In the genomic region with DNA sequence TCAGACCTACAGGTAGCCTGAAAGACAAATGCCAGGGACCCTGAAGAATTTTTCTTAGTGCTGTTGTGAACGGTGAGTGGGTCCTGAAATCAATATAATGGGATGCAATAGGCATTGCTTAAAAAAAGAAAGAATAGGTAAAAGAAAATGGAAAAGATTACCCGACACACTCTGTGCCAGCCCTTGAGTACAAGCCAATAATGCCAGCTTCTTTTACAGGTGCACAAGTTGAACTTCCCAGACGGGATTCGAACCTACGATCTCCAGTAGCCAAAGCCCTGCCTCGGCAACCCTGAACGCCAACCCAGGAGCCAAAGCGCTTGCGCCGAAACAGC, we compare ENCODE assay signal across 8 cellular contexts. TPM values are rescaled to one million over a fixed set of nuclear protein-coding genes. Genes with fewer than 3 reads are reported as not detected.
DNase-seq lines count a peak whose midpoint lies in the region; ATAC-seq, FAIRE-seq and TF ChIP-seq lines count a peak whose summit lies in the region.

No MANE protein-coding gene starts in this region.

- intact Hi-C loops in A673 (cut with micrococcal nuclease; ENCODE audit: unreplicated experiment) (no loop called here), K562 (cut with micrococcal nuclease) (loop anchor here (2.0 to 5.0 kb wide), 2 partner anchors 35 to 58 kb away; no protein-coding TSS in a partner anchor)

- POLR2A ChIA-PET in A673 (lab: Charles Lee; ENCODE audit: low non-redundant PET), result no interaction called here
- POLR2A ChIA-PET in K562 (lab: Yijun Ruan, JAX), result interaction anchor here (0.7 to 1.4 kb wide), 10 partner anchors 9 to 162 kb away, joined by 3 to 5 read pairs (median 3); a partner anchor contains a TSS

- H3K36me3 ChIP-seq in A673 (ENCODE audit: insufficient read depth, low read length, poor library complexity, severe bottlenecking), result no peaks in the 10 kb centered on the region
- no peaks in the 10 kb centered on the region for H3K36me3 ChIP-seq in K562 (ENCODE audit: control insufficient read depth, insufficient read depth, low read length)
- no peaks in the 10 kb centered on the region for H3K36me3 ChIP-seq in mucosa of stomach (ENCODE audit: control insufficient read depth, insufficient read depth, low read length)

- CTCF ChIA-PET in A673 (lab: Charles Lee) (no interaction called here), K562 (lab: Yijun Ruan, JAX; ENCODE audit: low intra/inter-chr PET ratio) (no interaction called here)

- H3K9me3 ChIP-seq in A673 (ENCODE audit: low read depth, low read length, poor library complexity, severe bottlenecking) (no peaks in the 10 kb centered on the region), K562 (replicated peaks; ENCODE audit: control insufficient read depth, insufficient read depth, low read depth, low read length) (no peaks in the 10 kb centered on the region), mucosa of stomach (ENCODE audit: control insufficient read depth, low read length) (no peaks in the 10 kb centered on the region)

- H4K20me1 ChIP-seq in K562 (replicated peaks; ENCODE audit: control insufficient read depth, insufficient read depth, low read length), result no peaks in the 10 kb centered on the region

- H3K36me3 Mint-ChIP-seq in HFFc6 (ENCODE audit: low read depth), result no peaks in the 10 kb centered on the region

- H2AFZ ChIP-seq in K562 (ENCODE audit: low read depth, low read length), result peak overlapping the region; percentile 75

- H3K27me3 ChIP-seq in A673 (replicated peaks; ENCODE audit: insufficient read depth, low read depth, low read length, poor library complexity) (no peaks in the 10 kb centered on the region), K562 (ENCODE audit: control insufficient read depth in 2 of 2, insufficient read depth in 2 of 2, low read length in 2 of 2) (no peaks in the 10 kb centered on the region), mucosa of stomach (ENCODE audit: control insufficient read depth, insufficient read depth, low read length) (no peaks in the 10 kb centered on the region)

- H3K27me3 Mint-ChIP-seq in HFFc6 (ENCODE audit: insufficient read depth), result no peaks in the 10 kb centered on the region

- in situ Hi-C loops in K562 (cut with MboI), result no loop called here

- peak overlapping the region; percentile 82 for H3K4me2 ChIP-seq in K562 (ENCODE audit: insufficient read depth, low read length)

- DNase-seq in A673 (ENCODE audit: low spot score) (no peak), HFFc6 (no peak), K562 (ENCODE audit: extremely low read depth in 1 of 4, low spot score in 3 of 4) (no peak), dedifferentiated amniotic fluid mesenchymal stem cell (ENCODE audit: extremely low spot score) (no peak)
- DNase-seq in stimulated activated CD8-positive, alpha-beta memory T cell treated with anti-CD3 and anti-CD28 coated beads, Interleukin-4, amount 100 ng/mL, for 48 hours, result no peak

- H3K9me1 ChIP-seq in K562 (ENCODE audit: control insufficient read depth, insufficient read depth, low read length), result no peaks in the 10 kb centered on the region

- WGBS in K562 (ENCODE audit: insufficient coverage, low coverage, missing lambda C conversion rate), result 14% methylated on average over 7 of the region's 10 CpGs

- H3K4me1 Mint-ChIP-seq in HFFc6 (ENCODE audit: low read depth), result peaks cover 18% of the 10 kb centered on the region

- peak overlapping the region; percentile 53 for H3K4me3 ChIP-seq in A673 (ENCODE audit: low read depth, low read length, poor library complexity, severe bottlenecking)
- peak overlapping the region; percentile 58 for H3K4me3 ChIP-seq in K562
- no peak overlapping the region for H3K4me3 ChIP-seq in mucosa of stomach (ENCODE audit: low read length)

- peak overlapping the region; percentile 92 for H3K4me3 Mint-ChIP-seq in HFFc6

- TF ChIP-seq CTCF in A673 (conservative IDR thresholded peaks at IDR 0.05; ENCODE audit: low read depth, low read length) (no peak), HFFc6 (IDR thresholded peaks at IDR 0.05) (no peak), K562 (IDR thresholded peaks at IDR 0.05 in 2 of 3, conservative IDR thresholded peaks at IDR 0.05 in 1 of 3; ENCODE audit: insufficient read depth in 2 of 3, low read depth in 1 of 3, low read length in 3 of 3) (no peak)

- no peak for TF ChIP-seq RAD21 in K562 (CRISPR knock-in tag; conservative IDR thresholded peaks at IDR 0.05 in 1 of 2, IDR thresholded peaks at IDR 0.05 in 1 of 2)

- no peaks in the 10 kb centered on the region for H3K4me1 ChIP-seq in A673 (ENCODE audit: insufficient read depth, low read length, poor library complexity, severe bottlenecking)
- peaks cover 7 to 19% of the 10 kb centered on the region in 2 experiments; a peak in 4 of 5 replicates for H3K4me1 ChIP-seq in K562 (replicated peaks in 1 of 2; ENCODE audit: control insufficient read depth in 2 of 2, insufficient read depth in 2 of 2, low read length in 2 of 2)
- peaks cover 8% of the 10 kb centered on the region for H3K4me1 ChIP-seq in mucosa of stomach (ENCODE audit: control insufficient read depth, insufficient read depth, low read length)

- no peak for FAIRE-seq in K562 (lab: Jason Lieb, UNC)

- ATAC-seq in K562, result no peak
- ATAC-seq in GM18907 (IDR thresholded peaks at IDR 0.05; ENCODE audit: unreplicated experiment), result no peak
- ATAC-seq in GM19455 (IDR thresholded peaks at IDR 0.05; ENCODE audit: unreplicated experiment), result no peak

- no peaks in the 10 kb centered on the region for H3K9me3 Mint-ChIP-seq in HFFc6

- TSS peak; percentile 72 for BruUV-seq in A673 (replicated peaks; lab: Mats Ljungman, UMichigan)
- BruUV-seq in K562 (replicated peaks; lab: Mats Ljungman, UMichigan), result no TSS peak

- peaks cover 19% of the 10 kb centered on the region for H3K79me2 ChIP-seq in K562 (ENCODE audit: control insufficient read depth, insufficient read depth, low read length)

- H3K9ac ChIP-seq in K562 (ENCODE audit: insufficient read depth in 1 of 2, low read depth in 2 of 2, low read length in 2 of 2) (peak overlapping the region; percentile 31 to 47; a peak in 3 of 4 replicates), mucosa of stomach (ENCODE audit: low read length) (peak overlapping the region; percentile 15)

- no peak for TF ChIP-seq POLR2A in K562 (conservative IDR thresholded peaks at IDR 0.05)

- H3K27ac Mint-ChIP-seq in HFFc6, result peak overlapping the region; percentile 94

- H3K27ac ChIP-seq in A673 (ENCODE audit: low read depth, low read length, poor library complexity, severe bottlenecking) (no peak overlapping the region), K562 (ENCODE audit: extremely low read depth, low read depth, low read length) (peak overlapping the region; percentile 43; the same call in 2 of the 3 replicates)

- no peak for TF ChIP-seq EP300 in K562 (IDR thresholded peaks at IDR 0.05; ENCODE audit: low read length)

RNA-seq across cellular contexts. Expression of a gene that starts 24.7 kb away (rescaled TPM):
- not detected in 2 replicates for total RNA-seq in A673 (2021)
- total RNA-seq in HFFc6 (2021; fragmentation: NEBNext Ultra II Directional; extraction: Animal tissue kit (Norgen Biotek cat#: 25700)), result not detected
- total RNA-seq in K562 (2011; cell fraction: chromatin; rRNA removed; ENCODE audit: low replicate concordance), result not detected in 2 replicates
- not detected in 2 replicates for total RNA-seq in K562 (2011; cell fraction: nucleolus; rRNA removed)
- not detected in 2 replicates for total RNA-seq in K562 (2011; cell fraction: nucleoplasm; rRNA removed)
- 0.27 and 1.1 TPM in 2 replicates for total RNA-seq in K562 (2014; rRNA removed)
- 1.5 and 1.7 TPM in 2 replicates for total RNA-seq in K562 (2014; rRNA removed; fragmentation: Illumina TruSeq; extraction: Trizol)
- total RNA-seq in K562 (2015; rRNA removed; fragmentation: Illumina TruSeq; extraction: Trizol), result 1.7 and 2.2 TPM in 2 replicates
- 1.4 and 1.9 TPM in 2 replicates for total RNA-seq in K562 (2021)
- polyA plus RNA-seq in K562 (2011; rRNA removed), result 3.4 and 4.3 TPM in 2 replicates
- polyA plus RNA-seq in K562 (2011; cell fraction: cytosol; rRNA removed), result 4.0 and 5.8 TPM in 2 replicates
- 0.81 and 0.94 TPM in 2 replicates for polyA plus RNA-seq in K562 (2011; cell fraction: nucleus; rRNA removed)
- 1.1 and 2.9 TPM in 2 replicates for polyA plus RNA-seq in K562 (2012)
- polyA plus RNA-seq in K562 (2014; fragmentation: Illumina TruSeq; extraction: Trizol), result 2.2 and 3.1 TPM in 2 replicates
- 1 to 10 TPM; 3.8 to 4.4 TPM for polyA plus RNA-seq in K562 (2014; fragmentation: Nextera tagmentation; extraction: Ambion mirVana)
- 2.0 and 3.2 TPM in 2 replicates for polyA plus RNA-seq in K562 (2014; rRNA removed)
- 0.88 and 1.2 TPM in 2 replicates for polyA minus RNA-seq in K562 (2011; rRNA and poly(A)+ RNA removed)
- not detected in 2 replicates for polyA minus RNA-seq in K562 (2011; cell fraction: cytosol; rRNA and poly(A)+ RNA removed)
- polyA minus RNA-seq in K562 (2011; cell fraction: nucleus; rRNA and poly(A)+ RNA removed), result not detected in 2 replicates

RNA-seq across cellular contexts. Expression of a gene that starts 40.3 kb away (rescaled TPM):
- 29.4 and 29.9 TPM in 2 replicates for total RNA-seq in A673 (2021)
- total RNA-seq in HFFc6 (2021; fragmentation: NEBNext Ultra II Directional; extraction: Animal tissue kit (Norgen Biotek cat#: 25700)), result 10 to 100 TPM in 4 of 6 experiments, 1 to 10 TPM in 2; 6.9 to 12.0 (median 11.4) TPM
- 9.5 and 28.8 TPM in 2 replicates for total RNA-seq in K562 (2011; cell fraction: chromatin; rRNA removed; ENCODE audit: low replicate concordance)
- total RNA-seq in K562 (2011; cell fraction: nucleolus; rRNA removed), result 29.4 and 31.5 TPM in 2 replicates
- 20.1 and 21.3 TPM in 2 replicates for total RNA-seq in K562 (2011; cell fraction: nucleoplasm; rRNA removed)
- 21.7 and 29.1 TPM in 2 replicates for total RNA-seq in K562 (2014; rRNA removed)
- total RNA-seq in K562 (2014; rRNA removed; fragmentation: Illumina TruSeq; extraction: Trizol), result 11.5 and 13.1 TPM in 2 replicates
- 17.9 and 19.0 TPM in 2 replicates for total RNA-seq in K562 (2015; rRNA removed; fragmentation: Illumina TruSeq; extraction: Trizol)
- 31.9 and 34.7 TPM in 2 replicates for total RNA-seq in K562 (2021)
- 13.8 and 26.0 TPM in 2 replicates for polyA plus RNA-seq in K562 (2011; rRNA removed)
- 23.8 and 37.0 TPM in 2 replicates for polyA plus RNA-seq in K562 (2011; cell fraction: cytosol; rRNA removed)
- 38.1 and 50.4 TPM in 2 replicates for polyA plus RNA-seq in K562 (2011; cell fraction: nucleus; rRNA removed)
- 26.5 and 33.6 TPM in 2 replicates for polyA plus RNA-seq in K562 (2012)
- polyA plus RNA-seq in K562 (2014; fragmentation: Illumina TruSeq; extraction: Trizol), result 32.1 and 33.5 TPM in 2 replicates
- 1 to 10 TPM; 4.7 to 6.5 TPM for polyA plus RNA-seq in K562 (2014; fragmentation: Nextera tagmentation; extraction: Ambion mirVana)
- polyA plus RNA-seq in K562 (2014; rRNA removed), result 19.0 and 19.4 TPM in 2 replicates
- polyA minus RNA-seq in K562 (2011; rRNA and poly(A)+ RNA removed), result 16.9 and 18.2 TPM in 2 replicates
- 18.5 and 20.0 TPM in 2 replicates for polyA minus RNA-seq in K562 (2011; cell fraction: cytosol; rRNA and poly(A)+ RNA removed)
- 15.3 and 17.7 TPM in 2 replicates for polyA minus RNA-seq in K562 (2011; cell fraction: nucleus; rRNA and poly(A)+ RNA removed)

RNA-seq across cellular contexts. Expression of a gene that starts 49.5 kb away (rescaled TPM):
- total RNA-seq in A673 (2021) (not detected in 2 replicates), K562 (2014; rRNA removed) (205 and 244 TPM in 2 replicates), K562 (2014; rRNA removed; fragmentation: Illumina TruSeq; extraction: Trizol) (45.4 and 62.0 TPM in 2 replicates), K562 (2015; rRNA removed; fragmentation: Illumina TruSeq; extraction: Trizol) (115 and 116 TPM in 2 replicates), K562 (2021) (291 and 297 TPM in 2 replicates)
- not detected for total RNA-seq in HFFc6 (2021; fragmentation: NEBNext Ultra II Directional; extraction: Animal tissue kit (Norgen Biotek cat#: 25700))
- 40.7 and 118 TPM in 2 replicates for total RNA-seq in K562 (2011; cell fraction: chromatin; rRNA removed; ENCODE audit: low replicate concordance)
- total RNA-seq in K562 (2011; cell fraction: nucleolus; rRNA removed), result 98.8 and 99.1 TPM in 2 replicates
- 82.1 and 86.1 TPM in 2 replicates for total RNA-seq in K562 (2011; cell fraction: nucleoplasm; rRNA removed)
- polyA plus RNA-seq in K562 (2011; rRNA removed) (74.3 and 167 TPM in 2 replicates), K562 (2014; fragmentation: Illumina TruSeq; extraction: Trizol) (273 and 284 TPM in 2 replicates), K562 (2014; fragmentation: Nextera tagmentation; extraction: Ambion mirVana) (10 to 100 TPM; 11.9 to 97.4 TPM), K562 (2014; rRNA removed) (206 and 246 TPM in 2 replicates)
- 184 and 365 TPM in 2 replicates for polyA plus RNA-seq in K562 (2011; cell fraction: cytosol; rRNA removed)
- polyA plus RNA-seq in K562 (2011; cell fraction: nucleus; rRNA removed), result 174 and 282 TPM in 2 replicates
- 160 and 227 TPM in 2 replicates for polyA plus RNA-seq in K562 (2012)
- 39.3 and 48.9 TPM in 2 replicates for polyA minus RNA-seq in K562 (2011; rRNA and poly(A)+ RNA removed)
- 148 and 160 TPM in 2 replicates for polyA minus RNA-seq in K562 (2011; cell fraction: cytosol; rRNA and poly(A)+ RNA removed)
- polyA minus RNA-seq in K562 (2011; cell fraction: nucleus; rRNA and poly(A)+ RNA removed), result 38.2 and 38.7 TPM in 2 replicates

RNA-seq across cellular contexts. Expression of a gene that starts 53.2 kb away (rescaled TPM):
- 0.90 and 1.1 TPM in 2 replicates for total RNA-seq in A673 (2021)
- under 1 TPM in 1 of 6 experiments, not detected in 5; 0.69 TPM for total RNA-seq in HFFc6 (2021; fragmentation: NEBNext Ultra II Directional; extraction: Animal tissue kit (Norgen Biotek cat#: 25700))
- 0.72 and 3.4 TPM in 2 replicates for total RNA-seq in K562 (2011; cell fraction: chromatin; rRNA removed; ENCODE audit: low replicate concordance)
- 2.2 and 2.8 TPM in 2 replicates for total RNA-seq in K562 (2011; cell fraction: nucleolus; rRNA removed)
- 0.95 and 3.4 TPM in 2 replicates for total RNA-seq in K562 (2011; cell fraction: nucleoplasm; rRNA removed)
- 8.8 and 9.7 TPM in 2 replicates for total RNA-seq in K562 (2014; rRNA removed)
- total RNA-seq in K562 (2014; rRNA removed; fragmentation: Illumina TruSeq; extraction: Trizol), result 2.4 and 2.9 TPM in 2 replicates
- total RNA-seq in K562 (2015; rRNA removed; fragmentation: Illumina TruSeq; extraction: Trizol), result 5.9 and 7.9 TPM in 2 replicates
- total RNA-seq in K562 (2021), result 10.8 and 15.7 TPM in 2 replicates
- polyA plus RNA-seq in K562 (2011; rRNA removed), result 1.2 and 20.4 TPM in 2 replicates
- polyA plus RNA-seq in K562 (2011; cell fraction: cytosol; rRNA removed), result 2.1 and 14.4 TPM in 2 replicates
- polyA plus RNA-seq in K562 (2011; cell fraction: nucleus; rRNA removed), result 8.1 and 32.0 TPM in 2 replicates
- polyA plus RNA-seq in K562 (2012), result 15.0 and 38.9 TPM in 2 replicates
- polyA plus RNA-seq in K562 (2014; fragmentation: Illumina TruSeq; extraction: Trizol), result 16.1 and 17.7 TPM in 2 replicates
- polyA plus RNA-seq in K562 (2014; fragmentation: Nextera tagmentation; extraction: Ambion mirVana), result under 1 TPM; 0.11 to 0.25 TPM
- polyA plus RNA-seq in K562 (2014; rRNA removed), result 3.8 and 4.3 TPM in 2 replicates
- polyA minus RNA-seq in K562 (2011; rRNA and poly(A)+ RNA removed), result 1.6 and 7.1 TPM in 2 replicates
- polyA minus RNA-seq in K562 (2011; cell fraction: cytosol; rRNA and poly(A)+ RNA removed), result 4.1 and 34.6 TPM in 2 replicates
- polyA minus RNA-seq in K562 (2011; cell fraction: nucleus; rRNA and poly(A)+ RNA removed), result 2.3 and 18.2 TPM in 2 replicates

Comparison
In these comparisons a context has a peak if more than half of its experiments do, and no peak if none do; other contexts are left out.
1. RNA of a gene that starts 49.5 kb away (total RNA-seq): 40.7 to 297 TPM in K562; not detected in A673 and not detected in HFFc6; every median in the first group is over 10 times any median in the second.